ENCODE assay signal across 1 cellular context in the genomic region with DNA sequence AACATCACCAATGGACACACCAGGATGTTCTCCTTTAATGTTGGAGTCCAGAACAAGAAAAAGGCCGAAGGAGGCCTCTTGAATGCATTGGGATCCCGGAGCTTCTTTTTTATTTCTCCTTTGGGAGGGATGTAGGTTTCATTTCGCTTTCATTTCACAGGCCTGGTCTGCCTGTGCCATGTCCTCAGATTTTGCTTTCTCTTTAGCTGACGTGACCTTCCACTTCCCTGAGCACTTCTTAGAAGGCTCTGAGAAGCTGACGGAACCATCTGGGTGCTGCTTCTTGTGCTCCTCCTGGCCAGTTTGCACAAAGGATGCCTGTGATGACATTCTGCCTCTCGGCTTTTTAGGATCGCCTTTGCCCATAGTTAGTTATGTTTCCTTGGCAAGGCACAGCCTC.
TF ChIP-seq lines count a peak whose summit lies in the region.

No MANE protein-coding gene starts in this region.

TF ChIP-seq in HepG2, 621 proteins besides CTCF, POLR2A, EP300 and RAD21:
- TF ChIP-seq ZC3H4 (CRISPR knock-in tag; IDR thresholded peaks at IDR 0.05; ENCODE audit: borderline replicate concordance) = no peak
- no peak for TF ChIP-seq ARNT (IDR thresholded peaks at IDR 0.05)
- TF ChIP-seq, protein P1, sequence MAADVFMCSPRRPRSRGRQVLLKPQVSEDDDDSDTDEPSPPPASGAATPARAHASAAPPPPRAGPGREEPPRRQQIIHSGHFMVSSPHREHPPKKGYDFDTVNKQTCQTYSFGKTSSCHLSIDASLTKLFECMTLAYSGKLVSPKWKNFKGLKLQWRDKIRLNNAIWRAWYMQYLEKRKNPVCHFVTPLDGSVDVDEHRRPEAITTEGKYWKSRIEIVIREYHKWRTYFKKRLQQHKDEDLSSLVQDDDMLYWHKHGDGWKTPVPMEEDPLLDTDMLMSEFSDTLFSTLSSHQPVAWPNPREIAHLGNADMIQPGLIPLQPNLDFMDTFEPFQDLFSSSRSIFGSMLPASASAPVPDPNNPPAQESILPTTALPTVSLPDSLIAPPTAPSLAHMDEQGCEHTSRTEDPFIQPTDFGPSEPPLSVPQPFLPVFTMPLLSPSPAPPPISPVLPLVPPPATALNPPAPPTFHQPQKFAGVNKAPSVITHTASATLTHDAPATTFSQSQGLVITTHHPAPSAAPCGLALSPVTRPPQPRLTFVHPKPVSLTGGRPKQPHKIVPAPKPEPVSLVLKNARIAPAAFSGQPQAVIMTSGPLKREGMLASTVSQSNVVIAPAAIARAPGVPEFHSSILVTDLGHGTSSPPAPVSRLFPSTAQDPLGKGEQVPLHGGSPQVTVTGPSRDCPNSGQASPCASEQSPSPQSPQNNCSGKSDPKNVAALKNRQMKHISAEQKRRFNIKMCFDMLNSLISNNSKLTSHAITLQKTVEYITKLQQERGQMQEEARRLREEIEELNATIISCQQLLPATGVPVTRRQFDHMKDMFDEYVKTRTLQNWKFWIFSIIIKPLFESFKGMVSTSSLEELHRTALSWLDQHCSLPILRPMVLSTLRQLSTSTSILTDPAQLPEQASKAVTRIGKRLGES (CRISPR knock-in tag; IDR thresholded peaks at IDR 0.05; ENCODE audit: borderline replicate concordance) = no peak
- TF ChIP-seq, protein P2, sequence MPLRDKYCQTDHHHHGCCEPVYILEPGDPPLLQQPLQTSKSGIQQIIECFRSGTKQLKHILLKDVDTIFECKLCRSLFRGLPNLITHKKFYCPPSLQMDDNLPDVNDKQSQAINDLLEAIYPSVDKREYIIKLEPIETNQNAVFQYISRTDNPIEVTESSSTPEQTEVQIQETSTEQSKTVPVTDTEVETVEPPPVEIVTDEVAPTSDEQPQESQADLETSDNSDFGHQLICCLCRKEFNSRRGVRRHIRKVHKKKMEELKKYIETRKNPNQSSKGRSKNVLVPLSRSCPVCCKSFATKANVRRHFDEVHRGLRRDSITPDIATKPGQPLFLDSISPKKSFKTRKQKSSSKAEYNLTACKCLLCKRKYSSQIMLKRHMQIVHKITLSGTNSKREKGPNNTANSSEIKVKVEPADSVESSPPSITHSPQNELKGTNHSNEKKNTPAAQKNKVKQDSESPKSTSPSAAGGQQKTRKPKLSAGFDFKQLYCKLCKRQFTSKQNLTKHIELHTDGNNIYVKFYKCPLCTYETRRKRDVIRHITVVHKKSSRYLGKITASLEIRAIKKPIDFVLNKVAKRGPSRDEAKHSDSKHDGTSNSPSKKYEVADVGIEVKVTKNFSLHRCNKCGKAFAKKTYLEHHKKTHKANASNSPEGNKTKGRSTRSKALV (CRISPR knock-in tag; IDR thresholded peaks at IDR 0.05) = no peak
- TF ChIP-seq ZNF607 (CRISPR knock-in tag; IDR thresholded peaks at IDR 0.05; ENCODE audit: borderline replicate concordance) = no peak
- TF ChIP-seq, protein P3, sequence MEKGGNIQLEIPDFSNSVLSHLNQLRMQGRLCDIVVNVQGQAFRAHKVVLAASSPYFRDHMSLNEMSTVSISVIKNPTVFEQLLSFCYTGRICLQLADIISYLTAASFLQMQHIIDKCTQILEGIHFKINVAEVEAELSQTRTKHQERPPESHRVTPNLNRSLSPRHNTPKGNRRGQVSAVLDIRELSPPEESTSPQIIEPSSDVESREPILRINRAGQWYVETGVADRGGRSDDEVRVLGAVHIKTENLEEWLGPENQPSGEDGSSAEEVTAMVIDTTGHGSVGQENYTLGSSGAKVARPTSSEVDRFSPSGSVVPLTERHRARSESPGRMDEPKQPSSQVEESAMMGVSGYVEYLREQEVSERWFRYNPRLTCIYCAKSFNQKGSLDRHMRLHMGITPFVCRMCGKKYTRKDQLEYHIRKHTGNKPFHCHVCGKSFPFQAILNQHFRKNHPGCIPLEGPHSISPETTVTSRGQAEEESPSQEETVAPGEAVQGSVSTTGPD (CRISPR knock-in tag; IDR thresholded peaks at IDR 0.05) = no peak
- no peak for TF ChIP-seq RFXAP (CRISPR knock-in tag; IDR thresholded peaks at IDR 0.05; ENCODE audit: borderline replicate concordance)
- TF ChIP-seq SNAPC2 (CRISPR knock-in tag; IDR thresholded peaks at IDR 0.05) = no peak
- TF ChIP-seq, protein P4, sequence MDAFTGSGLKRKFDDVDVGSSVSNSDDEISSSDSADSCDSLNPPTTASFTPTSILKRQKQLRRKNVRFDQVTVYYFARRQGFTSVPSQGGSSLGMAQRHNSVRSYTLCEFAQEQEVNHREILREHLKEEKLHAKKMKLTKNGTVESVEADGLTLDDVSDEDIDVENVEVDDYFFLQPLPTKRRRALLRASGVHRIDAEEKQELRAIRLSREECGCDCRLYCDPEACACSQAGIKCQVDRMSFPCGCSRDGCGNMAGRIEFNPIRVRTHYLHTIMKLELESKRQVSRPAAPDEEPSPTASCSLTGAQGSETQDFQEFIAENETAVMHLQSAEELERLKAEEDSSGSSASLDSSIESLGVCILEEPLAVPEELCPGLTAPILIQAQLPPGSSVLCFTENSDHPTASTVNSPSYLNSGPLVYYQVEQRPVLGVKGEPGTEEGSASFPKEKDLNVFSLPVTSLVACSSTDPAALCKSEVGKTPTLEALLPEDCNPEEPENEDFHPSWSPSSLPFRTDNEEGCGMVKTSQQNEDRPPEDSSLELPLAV (CRISPR knock-in tag; conservative IDR thresholded peaks at IDR 0.05; ENCODE audit: low read depth) = no peak
- TF ChIP-seq, protein P5, sequence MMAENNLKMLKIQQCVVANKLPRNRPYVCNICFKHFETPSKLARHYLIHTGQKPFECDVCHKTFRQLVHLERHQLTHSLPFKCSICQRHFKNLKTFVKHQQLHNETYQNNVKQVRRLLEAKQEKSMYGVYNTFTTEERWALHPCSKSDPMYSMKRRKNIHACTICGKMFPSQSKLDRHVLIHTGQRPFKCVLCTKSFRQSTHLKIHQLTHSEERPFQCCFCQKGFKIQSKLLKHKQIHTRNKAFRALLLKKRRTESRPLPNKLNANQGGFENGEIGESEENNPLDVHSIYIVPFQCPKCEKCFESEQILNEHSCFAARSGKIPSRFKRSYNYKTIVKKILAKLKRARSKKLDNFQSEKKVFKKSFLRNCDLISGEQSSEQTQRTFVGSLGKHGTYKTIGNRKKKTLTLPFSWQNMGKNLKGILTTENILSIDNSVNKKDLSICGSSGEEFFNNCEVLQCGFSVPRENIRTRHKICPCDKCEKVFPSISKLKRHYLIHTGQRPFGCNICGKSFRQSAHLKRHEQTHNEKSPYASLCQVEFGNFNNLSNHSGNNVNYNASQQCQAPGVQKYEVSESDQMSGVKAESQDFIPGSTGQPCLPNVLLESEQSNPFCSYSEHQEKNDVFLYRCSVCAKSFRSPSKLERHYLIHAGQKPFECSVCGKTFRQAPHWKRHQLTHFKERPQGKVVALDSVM (CRISPR knock-in tag; IDR thresholded peaks at IDR 0.05) = no peak
- TF ChIP-seq ZNF235 (CRISPR knock-in tag; IDR thresholded peaks at IDR 0.05; ENCODE audit: borderline replicate concordance) = no peak
- TF ChIP-seq, protein P6, sequence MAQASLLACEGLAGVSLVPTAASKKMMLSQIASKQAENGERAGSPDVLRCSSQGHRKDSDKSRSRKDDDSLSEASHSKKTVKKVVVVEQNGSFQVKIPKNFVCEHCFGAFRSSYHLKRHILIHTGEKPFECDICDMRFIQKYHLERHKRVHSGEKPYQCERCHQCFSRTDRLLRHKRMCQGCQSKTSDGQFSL (CRISPR knock-in tag; IDR thresholded peaks at IDR 0.05) = no peak
- TF ChIP-seq SRSF9 (IDR thresholded peaks at IDR 0.05; ENCODE audit: borderline replicate concordance, insufficient read depth, low read depth, low read length, poor library complexity, severe bottlenecking) = no peak
- no peak for TF ChIP-seq PHF5A (CRISPR knock-in tag; IDR thresholded peaks at IDR 0.05; ENCODE audit: low read depth, unreplicated experiment)
- TF ChIP-seq CHCHD3 (CRISPR knock-in tag; IDR thresholded peaks at IDR 0.05) = no peak
- no peak for TF ChIP-seq SYNCRIP (IDR thresholded peaks at IDR 0.05; ENCODE audit: insufficient read depth, low read depth, low read length)
- no peak for TF ChIP-seq FOXC1 (CRISPR knock-in tag; IDR thresholded peaks at IDR 0.05; ENCODE audit: borderline replicate concordance)
- TF ChIP-seq ZBTB21 (CRISPR knock-in tag; IDR thresholded peaks at IDR 0.05) = no peak
- no peak for TF ChIP-seq ZNF33B (CRISPR knock-in tag; IDR thresholded peaks at IDR 0.05)
